ENCODE assay signal across 8 cellular contexts in the genomic region with DNA sequence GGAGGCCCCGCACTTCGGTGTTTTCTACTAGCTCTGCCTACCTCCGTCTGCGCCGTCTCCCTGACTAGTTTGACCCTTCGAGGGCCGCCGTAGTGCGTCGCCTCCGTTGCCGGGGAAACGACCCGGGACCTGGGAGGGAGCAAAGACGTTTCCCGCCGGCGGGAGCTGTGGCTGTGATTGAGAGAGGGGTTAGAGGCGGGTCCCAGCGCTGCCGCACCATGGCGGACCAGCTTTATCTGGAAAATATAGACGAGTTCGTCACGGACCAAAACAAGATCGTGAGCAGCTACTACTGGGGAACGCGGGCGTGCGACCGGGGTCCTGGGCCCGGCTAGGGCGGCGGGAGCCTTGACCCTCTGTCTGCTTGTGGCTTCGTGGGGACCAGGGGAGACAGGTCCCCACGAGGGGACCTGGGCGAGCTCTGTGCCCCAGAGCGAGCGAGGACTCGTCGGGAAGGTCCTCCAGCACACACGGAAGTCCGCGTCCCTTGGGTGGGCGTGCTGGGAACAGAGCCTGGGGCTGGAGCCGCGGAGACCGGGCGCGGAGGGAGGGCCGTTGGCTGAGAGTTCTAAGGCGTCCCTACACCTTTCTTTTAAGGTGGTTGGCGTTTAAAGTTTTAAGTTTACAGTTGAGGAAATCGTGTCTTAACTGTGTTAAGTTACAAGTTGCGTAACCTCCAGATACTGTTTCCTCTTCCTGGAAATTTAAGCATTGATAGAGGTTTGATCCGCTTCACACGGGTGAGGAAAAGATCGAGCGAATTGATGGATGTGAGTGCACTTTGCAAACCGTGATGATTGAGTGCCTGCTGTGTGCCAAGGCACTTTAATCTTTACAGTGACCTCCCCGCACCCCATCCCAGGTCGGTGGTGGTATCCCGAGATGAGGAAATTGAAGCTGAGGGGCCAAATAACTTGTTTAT. TPM values are rescaled to one million over a fixed set of nuclear protein-coding genes. Genes with fewer than 3 reads are reported as not detected.
DNase-seq lines count a peak whose midpoint lies in the region; ATAC-seq and TF ChIP-seq lines count a peak whose summit lies in the region.

POLD3 (plus strand) TSS at position 142 of the 922 bp plus-strand sequence; CDS start at position 219, 77 bp downstream.

- peak within 1 kb of the TSS; percentile 94 for H3K4me3 Mint-ChIP-seq in activated B cell treated with CpG ODN at 0.5 μM for 24 hours

- H3K27me3 Mint-ChIP-seq in activated B cell treated with CpG ODN at 0.5 μM for 24 hours = no peaks in the 10 kb centered on the region

- peaks cover 17% of the 10 kb centered on the region for H3K4me1 Mint-ChIP-seq in activated B cell treated with CpG ODN at 0.5 μM for 24 hours

- no peaks in the 10 kb centered on the region for H3K9me3 Mint-ChIP-seq in activated B cell treated with CpG ODN at 0.5 μM for 24 hours

- intact Hi-C loops in activated B cell treated with CpG ODN at 0.5 μM for 24 hours (cut with micrococcal nuclease) = loop anchor here (1.0 to 5.0 kb wide), 5 partner anchors 99 to 610 kb away; partner anchors contain the start of genes LIPT2, PGM2L1, RNF169 and SPCS2

- peaks cover 22% of the 10 kb centered on the region for H3K36me3 Mint-ChIP-seq in activated B cell treated with CpG ODN at 0.5 μM for 24 hours (ENCODE audit: low read depth)

- TF ChIP-seq CTCF in activated B cell treated with CpG ODN at 0.5 μM for 24 hours (IDR thresholded peaks at IDR 0.05) (no peak), cardiac fibroblast (IDR thresholded peaks at IDR 0.05; ENCODE audit: low read depth, low read length) (no peak)

- H3K27ac Mint-ChIP-seq in activated B cell treated with CpG ODN at 0.5 μM for 24 hours = peak within 1 kb of the TSS; percentile 86

- ATAC-seq in GM19025 (IDR thresholded peaks at IDR 0.05; ENCODE audit: low read depth, unreplicated experiment) = peak; percentile 92
- peak; percentile 84 for ATAC-seq in HG03280 (IDR thresholded peaks at IDR 0.05; ENCODE audit: unreplicated experiment)
- peak; percentile 99 for ATAC-seq in activated B cell treated with CpG ODN at 0.5 μM for 24 hours (ENCODE audit: low read depth)

- peak within 1 kb of the TSS; percentile 97 to 98 for H3K4me3 ChIP-seq in cardiac fibroblast (replicated peaks in 1 of 2; ENCODE audit: low read depth in 2 of 2, low read length in 2 of 2)

- CTCF ChIA-PET in activated B cell treated with CpG ODN at 0.5 μM for 24 hours (lab: Charles Lee) = interaction anchor here (1.1 to 1.2 kb wide), 2 partner anchors 11 to 143 kb away, joined by 3 to 5 read pairs; no protein-coding TSS in a partner anchor

- POLR2A ChIA-PET in activated B cell treated with CpG ODN at 0.5 μM for 24 hours (lab: Charles Lee) = interaction anchor here (0.6 to 1.9 kb wide), 7 partner anchors 99 to 1208 kb away, joined by 3 to 18 read pairs (median 3); partner anchors contain the start of genes LIPT2 and PGM2L1

- peak; percentile 92 for DNase-seq in AG08395 (ENCODE audit: low spot score)
- DNase-seq in NCI-H345 (lab: John Stamatoyannopoulos, UW) = peak; percentile 96
- peak; percentile 83 for DNase-seq in activated B cell treated with CpG ODN at 0.5 μM for 24 hours
- DNase-seq in cardiac fibroblast (ENCODE audit: low read depth in 2 of 2) = peak; percentile 89 to 91
- peak; percentile 94 for DNase-seq in iPS-NIHi7 (ENCODE audit: extremely low spot score)
- peak; percentile 69 for DNase-seq in smooth muscle cell of the brain vasculature (ENCODE audit: low read depth, low spot score)

RNA-seq across cellular contexts. Expression of gene POLD3, which starts in this region (rescaled TPM):
- 14.9 and 16.3 TPM in 2 replicates for total RNA-seq in activated B cell treated with CpG ODN at 0.5 μM for 24 hours

Comparison
In these comparisons a context has a peak if more than half of its experiments do, and no peak if none do; other contexts are left out.
1. Peak in every context shown above with its lines: DNase-seq, ATAC-seq and H3K4me3 ChIP-seq.